In genomic region chr5:170100051-170100943, GRCh38 we compare ENCODE assay signal across 8 cellular contexts. TPM values are rescaled to one million over a fixed set of nuclear protein-coding genes. Genes with fewer than 3 reads are reported as not detected.
A peak's percentile ranks its signal among the peaks of the same experiment; 100 is the strongest.
DNase-seq lines count a peak whose midpoint lies in the region; ATAC-seq and TF ChIP-seq lines count a peak whose summit lies in the region.

No MANE protein-coding gene starts in this region.

- no peak overlapping the region for H3K27ac ChIP-seq in dorsolateral prefrontal cortex
- no peak overlapping the region for H3K27ac ChIP-seq in lung (ENCODE audit: low read depth in 1 of 2, low read length in 1 of 2)

- no peaks in the 10 kb centered on the region for H3K36me3 ChIP-seq in lung (ENCODE audit: control insufficient read depth in 2 of 2, insufficient read depth in 2 of 2, low read length in 2 of 2)

- H3K27me3 ChIP-seq in dorsolateral prefrontal cortex (peaks cover 0 to 3% (median 0%) of the 10 kb centered on the region in 45 donors), lung (ENCODE audit: control insufficient read depth, insufficient read depth) (no peaks in the 10 kb centered on the region)

- H3K4me3 ChIP-seq in dorsolateral prefrontal cortex: no peak overlapping the region
- no peak overlapping the region for H3K4me3 ChIP-seq in lung

- intact Hi-C loops in dorsolateral prefrontal cortex (cut with DNase I): loop anchor here (1.0 to 5.0 kb wide), 5 partner anchors 82 to 317 kb away; no protein-coding TSS in a partner anchor

- TF ChIP-seq CTCF in dorsolateral prefrontal cortex (IDR thresholded peaks at IDR 0.05 in 54 of 56, conservative IDR thresholded peaks at IDR 0.05 in 2 of 56; ENCODE audit: low read depth in 1 of 56, partially characterized antibody in 56 of 56) (peak; percentile 42 to 87 (median 74)), lung (IDR thresholded peaks at IDR 0.05; ENCODE audit: control extremely low read depth, extremely low read depth) (peak; percentile 43)

- ATAC-seq in HG02852 (IDR thresholded peaks at IDR 0.05; ENCODE audit: unreplicated experiment) (peak; percentile 70), lung (ENCODE audit: insufficient read depth, low FRiP score) (no peak), GM19324 (IDR thresholded peaks at IDR 0.05; ENCODE audit: low FRiP score, unreplicated experiment) (no peak)

- DNase-seq in DMS53 treated with DMSO at 0.1 percent for 48 hours (lab: John Stamatoyannopoulos, UW; ENCODE audit: unreplicated experiment): peak; percentile 5
- DNase-seq in NCI-H748 treated with DMSO at 0.1 percent for 48 hours (lab: John Stamatoyannopoulos, UW): peak; percentile 76
- DNase-seq in activated CD4-positive, alpha-beta T cell treated with anti-CD3 and anti-CD28 coated beads, Interleukin-2, amount 50 U/mL, for 4 hours: peak; percentile 60 to 68
- DNase-seq in dorsolateral prefrontal cortex: peak; percentile 49 to 89 (median 74)
- peak; percentile 77 for DNase-seq in lung (ENCODE audit: low spot score)
- DNase-seq in stimulated activated CD8-positive, alpha-beta memory T cell treated with anti-CD3 and anti-CD28 coated beads, Interleukin-12 subunit alpha, Interleukin-12 subunit beta, amount 100 ng/mL, for 24 hours (ENCODE audit: extremely low read depth): peak; percentile 26

- 36 to 39% methylated on average over 13 of the region's 13 CpGs for WGBS in lung, 2 donors

- no peaks in the 10 kb centered on the region for H3K9me3 ChIP-seq in lung (ENCODE audit: control insufficient read depth in 2 of 2, insufficient read depth in 1 of 2, low read length in 1 of 2)

- peaks cover 0 to 6% of the 10 kb centered on the region in 2 donors for H3K4me1 ChIP-seq in lung (ENCODE audit: control insufficient read depth in 2 of 2, insufficient read depth in 2 of 2, low read length in 2 of 2)

RNA-seq across cellular contexts. Expression of gene FOXI1, which starts 5.4 kb away (rescaled TPM):
- total RNA-seq in dorsolateral prefrontal cortex (not detected), lung (not detected)
- under 1 TPM; 0.05 to 0.10 TPM for polyA plus RNA-seq in lung

Comparison
In these comparisons a context has a peak if more than half of its experiments do, and no peak if none do; other contexts are left out.
1. DNase-seq: peak in every context shown above with its lines; median percentile 77 in lung; 76 in NCI-H748 treated with DMSO at 0.1 percent for 48 hours; 74 in dorsolateral prefrontal cortex; 64 in activated CD4-positive, alpha-beta T cell treated with anti-CD3 and anti-CD28 coated beads, Interleukin-2, amount 50 U/mL, for 4 hours; 26 in stimulated activated CD8-positive, alpha-beta memory T cell treated with anti-CD3 and anti-CD28 coated beads, Interleukin-12 subunit alpha, Interleukin-12 subunit beta, amount 100 ng/mL, for 24 hours; 5 in DMS53 treated with DMSO at 0.1 percent for 48 hours.